Comparison of ENCODE assay signal across 9 cellular contexts in genomic region chr17:81991684-81992513, GRCh38. TPM values are rescaled to one million over a fixed set of nuclear protein-coding genes. Genes with fewer than 3 reads are reported as not detected.
DNase-seq lines count a peak whose midpoint lies in the region; ATAC-seq and TF ChIP-seq lines count a peak whose summit lies in the region.
"Had no signal": no experiment of that assay in that cellular context is flagged by ENCODE, and none has a peak within 500 bp of the region (broad histone marks: within the 10 kb centered on the region; RNA-seq: fewer than 3 reads in every experiment).

No MANE protein-coding gene starts in this region.

- TF ChIP-seq CTCF in HEK293 (tag by site-specific recombination; IDR thresholded peaks at IDR 0.05) = peak; percentile 52
- TF ChIP-seq CTCF in WTC11 (IDR thresholded peaks at IDR 0.05) = no peak
- peak in 3 of 9 donors; percentile 6 to 33 (median 22) for TF ChIP-seq CTCF in heart right ventricle (IDR thresholded peaks at IDR 0.05)
- TF ChIP-seq CTCF in retinal pigment epithelial cell (conservative IDR thresholded peaks at IDR 0.05; ENCODE audit: low read depth, low read length) = no peak

- no peaks in the 10 kb centered on the region for H3K27me3 Mint-ChIP-seq in WTC11 (ENCODE audit: low read depth)
- no peaks in the 10 kb centered on the region for H3K27me3 Mint-ChIP-seq in activated CD4-positive, alpha-beta T cell treated with anti-CD3 and anti-CD28 coated beads, Interleukin-2, amount 10 ng/mL, durations not matched to agents 24 days and 14 days
- H3K27me3 Mint-ChIP-seq: dendritic cell treated with granulocyte-macrophage colony-stimulating factor and Interleukin-4, amounts not matched to agents 40 ng/mL and 50 ng/mL, for 4 days had no signal

- peaks cover 21% of the 10 kb centered on the region for H3K4me1 Mint-ChIP-seq in WTC11
- H3K4me1 Mint-ChIP-seq in activated CD4-positive, alpha-beta T cell treated with anti-CD3 and anti-CD28 coated beads, Interleukin-2, amount 10 ng/mL, durations not matched to agents 24 days and 14 days = peaks cover under 1% of the 10 kb centered on the region

- intact Hi-C loops in heart right ventricle (cut with DNase I) = no loop called here
- intact Hi-C loops in activated CD4-positive, alpha-beta T cell treated with anti-CD3 and anti-CD28 coated beads, Interleukin-2, amount 10 ng/mL, durations not matched to agents 24 days and 14 days (cut with micrococcal nuclease) = no loop called here

- 0 out of 2 replicates have a peak overlapping the region, but pooled peaks have one; percentile 41 for H3K27ac Mint-ChIP-seq in WTC11
- H3K27ac Mint-ChIP-seq in activated CD4-positive, alpha-beta T cell treated with anti-CD3 and anti-CD28 coated beads, Interleukin-2, amount 10 ng/mL, durations not matched to agents 24 days and 14 days = no peak overlapping the region
- H3K27ac Mint-ChIP-seq: dendritic cell treated with granulocyte-macrophage colony-stimulating factor and Interleukin-4, amounts not matched to agents 40 ng/mL and 50 ng/mL, for 4 days had no signal

- H3K4me3 ChIP-seq in HEK293 (ENCODE audit: low read depth, low read length) (no peak overlapping the region), heart right ventricle (peak overlapping the region in 6 of 10 donors; percentile 6 to 38 (median 24)), retinal pigment epithelial cell (ENCODE audit: low read length) (no peak overlapping the region)

- H3K36me3 ChIP-seq in HEK293 (ENCODE audit: control insufficient read depth in 2 of 2, insufficient read depth in 1 of 2, low read length in 2 of 2) (peaks cover 0 to 18% of the 10 kb centered on the region in 2 experiments; a peak in 2 of 3 replicates), heart right ventricle (peaks cover 0 to 52% (median 0%) of the 10 kb centered on the region in 9 donors)

- CTCF ChIA-PET in HEK293 (lab: Yijun Ruan, JAX) (interaction anchor here (0.5 to 1.9 kb wide), 5 partner anchors 28 to 481 kb away, joined by 3 to 12 read pairs (median 7); no protein-coding TSS in a partner anchor), WTC11 (lab: Charles Lee) (interaction anchor here (1.0 to 4.2 kb wide), 6 partner anchors 28 to 64 kb away, joined by 3 to 19 read pairs (median 6); partner anchors contain the start of genes CENPX, DCXR, LRRC45 and MAFG)

- no peak overlapping the region for H3K4me3 Mint-ChIP-seq in WTC11
- no peak overlapping the region for H3K4me3 Mint-ChIP-seq in activated CD4-positive, alpha-beta T cell treated with anti-CD3 and anti-CD28 coated beads, Interleukin-2, amount 10 ng/mL, durations not matched to agents 24 days and 14 days
- H3K4me3 Mint-ChIP-seq: dendritic cell treated with granulocyte-macrophage colony-stimulating factor and Interleukin-4, amounts not matched to agents 40 ng/mL and 50 ng/mL, for 4 days had no signal

- H3K9me3 Mint-ChIP-seq in WTC11 = no peaks in the 10 kb centered on the region
- H3K9me3 Mint-ChIP-seq in activated CD4-positive, alpha-beta T cell treated with anti-CD3 and anti-CD28 coated beads, Interleukin-2, amount 10 ng/mL, durations not matched to agents 24 days and 14 days = no peaks in the 10 kb centered on the region
- H3K9me3 Mint-ChIP-seq: dendritic cell treated with granulocyte-macrophage colony-stimulating factor and Interleukin-4, amounts not matched to agents 40 ng/mL and 50 ng/mL, for 4 days had no signal

- DNase-seq in WTC11 (ENCODE audit: low spot score) (peak; percentile 52), heart right ventricle (peak; percentile 73 to 76), retinal pigment epithelial cell (ENCODE audit: low read depth) (peak; percentile 87), NCI-H226 (no peak)
- no peak for DNase-seq in stimulated activated CD4-positive, alpha-beta T cell treated with anti-CD3 and anti-CD28 coated beads, Interleukin-4, amount 100 ng/mL, for 1 hour
- DNase-seq in activated CD4-positive, alpha-beta T cell treated with anti-CD3 and anti-CD28 coated beads, Interleukin-2, amount 10 ng/mL, durations not matched to agents 24 days and 14 days = no peak

- ATAC-seq in WTC11 (peak; percentile 57), heart right ventricle (peak; percentile 84 to 95 (median 90)), HG02885 (IDR thresholded peaks at IDR 0.05; ENCODE audit: poor library complexity, unreplicated experiment) (no peak)

- H3K9me3 ChIP-seq in HEK293 (ENCODE audit: control insufficient read depth, insufficient read depth, low read depth, low read length) (no peaks in the 10 kb centered on the region), heart right ventricle (no peaks in the 10 kb centered on the region)

- H3K27ac ChIP-seq in HEK293 (ENCODE audit: extremely low read depth, low read depth, low read length) = no peak overlapping the region
- peak overlapping the region; percentile 55 to 89 (median 76) for H3K27ac ChIP-seq in heart right ventricle

- no peaks in the 10 kb centered on the region for H3K27me3 ChIP-seq in heart right ventricle

- WGBS in heart right ventricle, 2 donors = 38 to 44% methylated on average over 41 of the region's 41 CpGs

- POLR2A ChIA-PET in HEK293 (lab: Yijun Ruan, JAX) (interaction anchor here (0.6 to 1.4 kb wide), 8 partner anchors 12 to 64 kb away, joined by 3 to 4 read pairs (median 3); partner anchors contain the start of genes CENPX, LRRC45 and MAFG), WTC11 (lab: Charles Lee) (no interaction called here)

- peaks cover 7% of the 10 kb centered on the region for H3K4me1 ChIP-seq in HEK293 (ENCODE audit: control insufficient read depth, insufficient read depth, low read length)
- H3K4me1 ChIP-seq in heart right ventricle = peaks cover 4 to 25% (median 18%) of the 10 kb centered on the region in 9 donors

- no peaks in the 10 kb centered on the region for H3K36me3 Mint-ChIP-seq in WTC11
- peaks cover 4% of the 10 kb centered on the region for H3K36me3 Mint-ChIP-seq in activated CD4-positive, alpha-beta T cell treated with anti-CD3 and anti-CD28 coated beads, Interleukin-2, amount 10 ng/mL, durations not matched to agents 24 days and 14 days (ENCODE audit: low read depth)

TF ChIP-seq in HEK293, 187 proteins besides CTCF, POLR2A, EP300 and RAD21 (continues in another document):
- TF ChIP-seq OSR2 (tag by site-specific recombination; IDR thresholded peaks at IDR 0.05) = peak; percentile 98
- peak; percentile 77; the same call in 1 of the 2 replicates for TF ChIP-seq ZNF660 (tag by site-specific recombination; IDR thresholded peaks at IDR 0.05)

TF ChIP-seq in WTC11, 78 proteins besides CTCF, POLR2A, EP300 and RAD21:
- TF ChIP-seq, protein P1, sequence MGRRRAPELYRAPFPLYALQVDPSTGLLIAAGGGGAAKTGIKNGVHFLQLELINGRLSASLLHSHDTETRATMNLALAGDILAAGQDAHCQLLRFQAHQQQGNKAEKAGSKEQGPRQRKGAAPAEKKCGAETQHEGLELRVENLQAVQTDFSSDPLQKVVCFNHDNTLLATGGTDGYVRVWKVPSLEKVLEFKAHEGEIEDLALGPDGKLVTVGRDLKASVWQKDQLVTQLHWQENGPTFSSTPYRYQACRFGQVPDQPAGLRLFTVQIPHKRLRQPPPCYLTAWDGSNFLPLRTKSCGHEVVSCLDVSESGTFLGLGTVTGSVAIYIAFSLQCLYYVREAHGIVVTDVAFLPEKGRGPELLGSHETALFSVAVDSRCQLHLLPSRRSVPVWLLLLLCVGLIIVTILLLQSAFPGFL (CRISPR knock-in tag; IDR thresholded peaks at IDR 0.05; ENCODE audit: borderline replicate concordance) = peak; percentile 61; the same call in 1 of the 2 replicates
- no peak for TF ChIP-seq PRRX2 (CRISPR knock-in tag; IDR thresholded peaks at IDR 0.05)
- peak; percentile 73 for TF ChIP-seq GABPB1 (CRISPR knock-in tag; IDR thresholded peaks at IDR 0.05)
- no peak for TF ChIP-seq USF1 (CRISPR knock-in tag; IDR thresholded peaks at IDR 0.05)
- no peak for TF ChIP-seq SOX15 (CRISPR knock-in tag; IDR thresholded peaks at IDR 0.05)
- no peak for TF ChIP-seq SP1 (CRISPR knock-in tag; conservative IDR thresholded peaks at IDR 0.05)

RNA-seq across cellular contexts. Expression of gene ASPSCR1, which starts 14.5 kb away (rescaled TPM):
- 60.4 to 71.9 TPM (median 67.8 TPM) in 3 replicates for total RNA-seq in WTC11 (2021)
- 10 to 100 TPM; 19.9 to 38.2 (median 22.6) TPM for total RNA-seq in heart right ventricle
- 100 to 1,000 TPM in 1 of 2 donors, 10 to 100 TPM in 1; 40.5 to 115 TPM for polyA plus RNA-seq in heart right ventricle
- total RNA-seq in activated CD4-positive, alpha-beta T cell treated with anti-CD3 and anti-CD28 coated beads, Interleukin-2, amount 10 ng/mL, durations not matched to agents 24 days and 14 days = 35.1 and 37.3 TPM in 2 replicates

RNA-seq across cellular contexts. Expression of gene CENPX, which starts 30.8 kb away (rescaled TPM):
- total RNA-seq in WTC11 (2021) (107 to 121 TPM (median 110 TPM) in 3 replicates), heart right ventricle (10 to 100 TPM; 15.8 to 37.4 (median 20.6) TPM)
- polyA plus RNA-seq in heart right ventricle = 100 to 1,000 TPM in 1 of 2 donors, 10 to 100 TPM in 1; 48.6 to 132 TPM
- 116 and 123 TPM in 2 replicates for total RNA-seq in activated CD4-positive, alpha-beta T cell treated with anti-CD3 and anti-CD28 coated beads, Interleukin-2, amount 10 ng/mL, durations not matched to agents 24 days and 14 days

RNA-seq across cellular contexts. Expression of gene NOTUM, which starts 30.9 kb away (rescaled TPM):
- total RNA-seq in WTC11 (2021) = 1.2 to 1.9 TPM (median 1.7 TPM) in 3 replicates
- 1 to 10 TPM in 1 of 10 donors, under 1 TPM in 4, not detected in 5; 0.27 to 1.5 (median 0.65) TPM for total RNA-seq in heart right ventricle
- polyA plus RNA-seq in heart right ventricle = under 1 TPM; 0.22 to 0.74 TPM
- 1.7 and 1.8 TPM in 2 replicates for total RNA-seq in activated CD4-positive, alpha-beta T cell treated with anti-CD3 and anti-CD28 coated beads, Interleukin-2, amount 10 ng/mL, durations not matched to agents 24 days and 14 days

RNA-seq across cellular contexts. Expression of gene LRRC45, which starts 31.2 kb away (rescaled TPM):
- total RNA-seq in WTC11 (2021) (30.5 to 38.1 TPM (median 32.5 TPM) in 3 replicates), heart right ventricle (10 to 100 TPM in 1 of 10 donors, 1 to 10 TPM in 9; 2.2 to 10.4 (median 3.1) TPM)
- 1 to 10 TPM; 6.7 to 7.7 TPM for polyA plus RNA-seq in heart right ventricle
- total RNA-seq in activated CD4-positive, alpha-beta T cell treated with anti-CD3 and anti-CD28 coated beads, Interleukin-2, amount 10 ng/mL, durations not matched to agents 24 days and 14 days = 39.0 and 40.6 TPM in 2 replicates

RNA-seq across cellular contexts. Expression of gene RAC3, which starts 39.6 kb away (rescaled TPM):
- total RNA-seq in WTC11 (2021) (135 to 163 TPM (median 138 TPM) in 3 replicates), heart right ventricle (1 to 10 TPM in 6 of 10 donors, under 1 TPM in 4; 0.82 to 1.6 (median 1.1) TPM)
- 1 to 10 TPM; 1.5 to 3.3 TPM for polyA plus RNA-seq in heart right ventricle
- 11.5 and 12.1 TPM in 2 replicates for total RNA-seq in activated CD4-positive, alpha-beta T cell treated with anti-CD3 and anti-CD28 coated beads, Interleukin-2, amount 10 ng/mL, durations not matched to agents 24 days and 14 days

Comparison
In these comparisons a context has a peak if more than half of its experiments do, and no peak if none do; other contexts are left out.
1. H3K4me3 ChIP-seq: peak in heart right ventricle (6 of 10); none in HEK293 (single experiment) and retinal pigment epithelial cell (single experiment).
2. DNase-seq: peak in WTC11 (single experiment), heart right ventricle (2 of 2) and retinal pigment epithelial cell (single experiment); none in stimulated activated CD4-positive, alpha-beta T cell treated with anti-CD3 and anti-CD28 coated beads, Interleukin-4, amount 100 ng/mL, for 1 hour (single experiment), NCI-H226 (single experiment) and activated CD4-positive, alpha-beta T cell treated with anti-CD3 and anti-CD28 coated beads, Interleukin-2, amount 10 ng/mL, durations not matched to agents 24 days and 14 days (single experiment).
3. Of the 8 proteins assayed by ChIP-seq in both HEK293 and WTC11: peak only in HEK293: CTCF and ZNF121; only in WTC11: none; in both: none; in neither: 6.